1 cellular context compared by ENCODE assay signal in genomic region chr5:140107312-140108092, GRCh38.
A peak's percentile ranks its signal among the peaks of the same experiment; 100 is the strongest.
TF ChIP-seq lines count a peak whose summit lies in the region.

No MANE protein-coding gene starts in this region.

TF ChIP-seq in HepG2, 621 proteins besides CTCF, POLR2A, EP300 and RAD21 (continued from another document and continues in another):
- TF ChIP-seq ZNF646 (CRISPR knock-in tag; IDR thresholded peaks at IDR 0.05), result no peak
- TF ChIP-seq ZNF589 (CRISPR knock-in tag; conservative IDR thresholded peaks at IDR 0.05), result peak; percentile 85; the same call in 1 of the 2 replicates
- no peak for TF ChIP-seq NFATC3 (CRISPR knock-in tag; IDR thresholded peaks at IDR 0.05)
- TF ChIP-seq ZBTB33 (CRISPR knock-in tag; IDR thresholded peaks at IDR 0.05), result 0 out of 2 replicates have a peak, but pooled peaks have one; percentile 9
- TF ChIP-seq, protein P1, sequence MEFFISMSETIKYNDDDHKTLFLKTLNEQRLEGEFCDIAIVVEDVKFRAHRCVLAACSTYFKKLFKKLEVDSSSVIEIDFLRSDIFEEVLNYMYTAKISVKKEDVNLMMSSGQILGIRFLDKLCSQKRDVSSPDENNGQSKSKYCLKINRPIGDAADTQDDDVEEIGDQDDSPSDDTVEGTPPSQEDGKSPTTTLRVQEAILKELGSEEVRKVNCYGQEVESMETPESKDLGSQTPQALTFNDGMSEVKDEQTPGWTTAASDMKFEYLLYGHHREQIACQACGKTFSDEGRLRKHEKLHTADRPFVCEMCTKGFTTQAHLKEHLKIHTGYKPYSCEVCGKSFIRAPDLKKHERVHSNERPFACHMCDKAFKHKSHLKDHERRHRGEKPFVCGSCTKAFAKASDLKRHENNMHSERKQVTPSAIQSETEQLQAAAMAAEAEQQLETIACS (CRISPR knock-in tag; IDR thresholded peaks at IDR 0.05), result peak; percentile 96
- TF ChIP-seq ZNF672 (CRISPR knock-in tag; IDR thresholded peaks at IDR 0.05), result no peak
- TF ChIP-seq SMARCC2 (IDR thresholded peaks at IDR 0.05), result no peak
- no peak for TF ChIP-seq EHMT2 (IDR thresholded peaks at IDR 0.05; ENCODE audit: borderline replicate concordance, low read depth, low read length)
- peak; percentile 79; the same call in 1 of the 2 replicates for TF ChIP-seq ZNF607 (CRISPR knock-in tag; IDR thresholded peaks at IDR 0.05; ENCODE audit: borderline replicate concordance)
- no peak; the same call in 1 of the 2 replicates for TF ChIP-seq ZNF674 (CRISPR knock-in tag; IDR thresholded peaks at IDR 0.05; ENCODE audit: low read depth)
- TF ChIP-seq CEBPB (IDR thresholded peaks at IDR 0.05; ENCODE audit: borderline replicate concordance, low read depth, low read length), result no peak
- TF ChIP-seq, protein P2, sequence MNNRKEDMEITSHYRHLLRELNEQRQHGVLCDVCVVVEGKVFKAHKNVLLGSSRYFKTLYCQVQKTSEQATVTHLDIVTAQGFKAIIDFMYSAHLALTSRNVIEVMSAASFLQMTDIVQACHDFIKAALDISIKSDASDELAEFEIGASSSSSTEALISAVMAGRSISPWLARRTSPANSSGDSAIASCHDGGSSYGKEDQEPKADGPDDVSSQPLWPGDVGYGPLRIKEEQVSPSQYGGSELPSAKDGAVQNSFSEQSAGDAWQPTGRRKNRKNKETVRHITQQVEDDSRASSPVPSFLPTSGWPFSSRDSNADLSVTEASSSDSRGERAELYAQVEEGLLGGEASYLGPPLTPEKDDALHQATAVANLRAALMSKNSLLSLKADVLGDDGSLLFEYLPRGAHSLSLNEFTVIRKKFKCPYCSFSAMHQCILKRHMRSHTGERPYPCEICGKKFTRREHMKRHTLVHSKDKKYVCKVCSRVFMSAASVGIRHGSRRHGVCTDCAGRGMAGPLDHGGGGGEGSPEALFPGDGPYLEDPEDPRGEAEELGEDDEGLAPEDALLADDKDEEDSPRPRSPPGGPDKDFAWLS (CRISPR knock-in tag; IDR thresholded peaks at IDR 0.05; ENCODE audit: borderline replicate concordance), result 0 out of 2 replicates have a peak, but pooled peaks have one; percentile 48
- 0 out of 2 replicates have a peak, but pooled peaks have one; percentile 3 for TF ChIP-seq HNF4G (IDR thresholded peaks at IDR 0.05; ENCODE audit: borderline replicate concordance, low read depth, low read length)
- TF ChIP-seq HNF4G (CRISPR knock-in tag; IDR thresholded peaks at IDR 0.05; ENCODE audit: borderline replicate concordance, low read depth), result 0 out of 2 replicates have a peak, but pooled peaks have one; percentile 18
- no peak for TF ChIP-seq ATF6 (CRISPR knock-in tag; conservative IDR thresholded peaks at IDR 0.05)
- peak; percentile 3; the same call in 1 of the 2 replicates for TF ChIP-seq RARA (CRISPR knock-in tag; IDR thresholded peaks at IDR 0.05)
- TF ChIP-seq MAFF (IDR thresholded peaks at IDR 0.05; ENCODE audit: low read depth, low read length), result no peak
- peak; percentile 58; the same call in 1 of the 2 replicates for TF ChIP-seq ARHGAP35 (CRISPR knock-in tag; IDR thresholded peaks at IDR 0.05; ENCODE audit: borderline replicate concordance)
- TF ChIP-seq XBP1 (CRISPR knock-in tag; IDR thresholded peaks at IDR 0.05), result no peak; the same call in 1 of the 2 replicates
- TF ChIP-seq TAF15 (IDR thresholded peaks at IDR 0.05; ENCODE audit: low read depth, low read length, poor library complexity, severe bottlenecking), result no peak
- peak; percentile 72; the same call in 1 of the 2 replicates for TF ChIP-seq TMF1 (CRISPR knock-in tag; IDR thresholded peaks at IDR 0.05; ENCODE audit: low read depth)
- TF ChIP-seq SMAD9 (CRISPR knock-in tag; IDR thresholded peaks at IDR 0.05), result no peak
- TF ChIP-seq, protein P3, sequence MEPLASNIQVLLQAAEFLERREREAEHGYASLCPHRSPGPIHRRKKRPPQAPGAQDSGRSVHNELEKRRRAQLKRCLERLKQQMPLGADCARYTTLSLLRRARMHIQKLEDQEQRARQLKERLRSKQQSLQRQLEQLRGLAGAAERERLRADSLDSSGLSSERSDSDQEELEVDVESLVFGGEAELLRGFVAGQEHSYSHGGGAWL (CRISPR knock-in tag; IDR thresholded peaks at IDR 0.05), result peak; percentile 85
- peak; percentile 96; the same call in 1 of the 2 replicates for TF ChIP-seq ZNF224 (CRISPR knock-in tag; IDR thresholded peaks at IDR 0.05)
- TF ChIP-seq ZNF138 (CRISPR knock-in tag; IDR thresholded peaks at IDR 0.05; ENCODE audit: low read depth), result peak; percentile 57; the same call in 1 of the 2 replicates
- TF ChIP-seq ZNF382 (CRISPR knock-in tag; IDR thresholded peaks at IDR 0.05; ENCODE audit: borderline replicate concordance), result no peak
- TF ChIP-seq ZBTB21 (CRISPR knock-in tag; IDR thresholded peaks at IDR 0.05), result no peak
- TF ChIP-seq ZNF569 (CRISPR knock-in tag; IDR thresholded peaks at IDR 0.05; ENCODE audit: borderline replicate concordance), result no peak
- no peak for TF ChIP-seq SOX13 (IDR thresholded peaks at IDR 0.05)
- peak in 1 of 2 experiments; percentile 35; a peak in 2 of 4 replicates for TF ChIP-seq SOX13 (CRISPR knock-in tag; conservative IDR thresholded peaks at IDR 0.05 in 1 of 2, IDR thresholded peaks at IDR 0.05 in 1 of 2)
- peak; percentile 99 for TF ChIP-seq GMEB1 (CRISPR knock-in tag; IDR thresholded peaks at IDR 0.05; ENCODE audit: borderline replicate concordance)
- no peak for TF ChIP-seq JUND (CRISPR knock-in tag; IDR thresholded peaks at IDR 0.05)
- TF ChIP-seq YEATS2 (CRISPR knock-in tag; IDR thresholded peaks at IDR 0.05; ENCODE audit: borderline replicate concordance), result peak; percentile 79
- TF ChIP-seq ZSCAN31 (CRISPR knock-in tag; IDR thresholded peaks at IDR 0.05; ENCODE audit: low read depth), result peak; percentile 92
- no peak; the same call in 1 of the 2 replicates for TF ChIP-seq ZSCAN9 (CRISPR knock-in tag; IDR thresholded peaks at IDR 0.05; ENCODE audit: borderline replicate concordance)
- TF ChIP-seq ZNF660 (CRISPR knock-in tag; IDR thresholded peaks at IDR 0.05; ENCODE audit: borderline replicate concordance, low read depth), result no peak
- TF ChIP-seq ETV6 (CRISPR knock-in tag; conservative IDR thresholded peaks at IDR 0.05), result peak; percentile 49; the same call in 1 of the 2 replicates
- peak; percentile 18; the same call in 1 of the 2 replicates for TF ChIP-seq ZNF235 (CRISPR knock-in tag; IDR thresholded peaks at IDR 0.05; ENCODE audit: borderline replicate concordance)
- TF ChIP-seq, protein P4, sequence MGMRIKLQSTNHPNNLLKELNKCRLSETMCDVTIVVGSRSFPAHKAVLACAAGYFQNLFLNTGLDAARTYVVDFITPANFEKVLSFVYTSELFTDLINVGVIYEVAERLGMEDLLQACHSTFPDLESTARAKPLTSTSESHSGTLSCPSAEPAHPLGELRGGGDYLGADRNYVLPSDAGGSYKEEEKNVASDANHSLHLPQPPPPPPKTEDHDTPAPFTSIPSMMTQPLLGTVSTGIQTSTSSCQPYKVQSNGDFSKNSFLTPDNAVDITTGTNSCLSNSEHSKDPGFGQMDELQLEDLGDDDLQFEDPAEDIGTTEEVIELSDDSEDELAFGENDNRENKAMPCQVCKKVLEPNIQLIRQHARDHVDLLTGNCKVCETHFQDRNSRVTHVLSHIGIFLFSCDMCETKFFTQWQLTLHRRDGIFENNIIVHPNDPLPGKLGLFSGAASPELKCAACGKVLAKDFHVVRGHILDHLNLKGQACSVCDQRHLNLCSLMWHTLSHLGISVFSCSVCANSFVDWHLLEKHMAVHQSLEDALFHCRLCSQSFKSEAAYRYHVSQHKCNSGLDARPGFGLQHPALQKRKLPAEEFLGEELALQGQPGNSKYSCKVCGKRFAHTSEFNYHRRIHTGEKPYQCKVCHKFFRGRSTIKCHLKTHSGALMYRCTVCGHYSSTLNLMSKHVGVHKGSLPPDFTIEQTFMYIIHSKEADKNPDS (CRISPR knock-in tag; IDR thresholded peaks at IDR 0.05), result peak; percentile 92
- no peak for TF ChIP-seq FLYWCH1 (CRISPR knock-in tag; IDR thresholded peaks at IDR 0.05)
